ENCODE assay signal across 8 cellular contexts in genomic region chr5:10441992-10442435, GRCh38. TPM values are rescaled to one million over a fixed set of nuclear protein-coding genes. Genes with fewer than 3 reads are reported as not detected.
A peak's percentile ranks its signal among the peaks of the same experiment; 100 is the strongest.
DNase-seq lines count a peak whose midpoint lies in the region; ATAC-seq and TF ChIP-seq lines count a peak whose summit lies in the region.

No MANE protein-coding gene starts in this region.

- no peaks in the 10 kb centered on the region for H3K9me3 ChIP-seq in fibroblast of lung (ENCODE audit: control insufficient read depth, insufficient read depth, low read depth, low read length)

- peak overlapping the region; percentile 41 for H3K9ac ChIP-seq in fibroblast of lung (ENCODE audit: insufficient read depth, low read length)

- H4K20me1 ChIP-seq in fibroblast of lung (ENCODE audit: control insufficient read depth, extremely low read depth, insufficient read depth, low read length): no peaks in the 10 kb centered on the region

- no peak for DNase-seq in activated CD4-positive, alpha-beta T cell treated with anti-CD3 and anti-CD28 coated beads, Interleukin-2, amount 10 ng/mL, durations not matched to agents 24 days and 14 days
- no peak for DNase-seq in activated CD4-positive, alpha-beta T cell treated with anti-CD3 and anti-CD28 coated beads for 4 hours
- no peak for DNase-seq in RWPE1 (ENCODE audit: low spot score)
- DNase-seq in fibroblast of lung (ENCODE audit: low read depth in 2 of 2): no peak
- peak; percentile 83 for DNase-seq in osteocyte (ENCODE audit: extremely low spot score, unreplicated experiment)
- DNase-seq in activated gamma-delta T cell (lab: John Stamatoyannopoulos, UW): no peak
- no peak for DNase-seq in activated effector memory CD4-positive, alpha-beta T cell treated with Interleukin-2 at 50 U/mL for 16 hours

- CTCF ChIA-PET in RWPE1 (lab: Yijun Ruan, JAX): interaction anchor here (0.6 to 1.3 kb wide), 4 partner anchors 10 to 260 kb away, joined by 3 to 8 read pairs (median 4); no protein-coding TSS in a partner anchor

- H3K4me2 ChIP-seq in fibroblast of lung (ENCODE audit: extremely low read depth, insufficient read depth, low read length): peak overlapping the region; percentile 98

- H3K27ac ChIP-seq in RWPE1 (peak overlapping the region; percentile 72), fibroblast of lung (ENCODE audit: insufficient read depth, low read length) (peak overlapping the region; percentile 42)

- peak overlapping the region; percentile 43 to 71 (median 54) for H3K4me3 ChIP-seq in fibroblast of lung (replicated peaks in 1 of 4; ENCODE audit: control extremely low read depth in 1 of 4, insufficient read depth in 1 of 4, low read depth in 3 of 4, low read length in 4 of 4)

- H3K27me3 Mint-ChIP-seq in activated CD4-positive, alpha-beta T cell treated with anti-CD3 and anti-CD28 coated beads, Interleukin-2, amount 10 ng/mL, durations not matched to agents 24 days and 14 days: peaks cover 7% of the 10 kb centered on the region
- H3K27me3 Mint-ChIP-seq in osteocyte (ENCODE audit: unreplicated experiment): peaks cover 6% of the 10 kb centered on the region

- H3K4me3 Mint-ChIP-seq in activated CD4-positive, alpha-beta T cell treated with anti-CD3 and anti-CD28 coated beads, Interleukin-2, amount 10 ng/mL, durations not matched to agents 24 days and 14 days: peak overlapping the region; percentile 88
- peak overlapping the region; percentile 80 for H3K4me3 Mint-ChIP-seq in osteocyte (ENCODE audit: unreplicated experiment)

- H3K9me3 Mint-ChIP-seq in activated CD4-positive, alpha-beta T cell treated with anti-CD3 and anti-CD28 coated beads, Interleukin-2, amount 10 ng/mL, durations not matched to agents 24 days and 14 days: peaks cover 12% of the 10 kb centered on the region
- H3K9me3 Mint-ChIP-seq in osteocyte (ENCODE audit: unreplicated experiment): no peaks in the 10 kb centered on the region

- H2AFZ ChIP-seq in fibroblast of lung (ENCODE audit: low read length): peak overlapping the region; percentile 51

- intact Hi-C loops in activated CD4-positive, alpha-beta T cell treated with anti-CD3 and anti-CD28 coated beads, Interleukin-2, amount 10 ng/mL, durations not matched to agents 24 days and 14 days (cut with micrococcal nuclease): loop anchor here (1.0 to 5.0 kb wide), 5 partner anchors 89 to 320 kb away; partner anchors contain the start of genes DAP and MARCHF6

- POLR2A ChIA-PET in RWPE1 (lab: Yijun Ruan, JAX; ENCODE audit: low non-redundant PET): no interaction called here

- peak; percentile 52 for ATAC-seq in HG02798 (IDR thresholded peaks at IDR 0.05; ENCODE audit: poor library complexity, unreplicated experiment)

- H3K27me3 ChIP-seq in fibroblast of lung (ENCODE audit: control insufficient read depth, insufficient read depth, low read length): no peaks in the 10 kb centered on the region

- H3K4me1 ChIP-seq in fibroblast of lung (ENCODE audit: control insufficient read depth, extremely low read depth, insufficient read depth, low read length): peaks cover 6% of the 10 kb centered on the region

- no peaks in the 10 kb centered on the region for H3K79me2 ChIP-seq in fibroblast of lung (ENCODE audit: control insufficient read depth, insufficient read depth, low read length)

- peaks cover 31% of the 10 kb centered on the region for H3K36me3 Mint-ChIP-seq in activated CD4-positive, alpha-beta T cell treated with anti-CD3 and anti-CD28 coated beads, Interleukin-2, amount 10 ng/mL, durations not matched to agents 24 days and 14 days (ENCODE audit: low read depth)
- H3K36me3 Mint-ChIP-seq in osteocyte (ENCODE audit: unreplicated experiment): peaks cover 24% of the 10 kb centered on the region

- TF ChIP-seq CTCF in RWPE1 (conservative IDR thresholded peaks at IDR 0.05; ENCODE audit: low read depth) (no peak), fibroblast of lung (conservative IDR thresholded peaks at IDR 0.05 in 1 of 2, IDR thresholded peaks at IDR 0.05 in 1 of 2; ENCODE audit: low read depth in 1 of 2, low read length in 2 of 2) (no peak), osteocyte (IDR thresholded peaks at IDR 0.05) (no peak)

- no peak overlapping the region for H3K27ac Mint-ChIP-seq in activated CD4-positive, alpha-beta T cell treated with anti-CD3 and anti-CD28 coated beads, Interleukin-2, amount 10 ng/mL, durations not matched to agents 24 days and 14 days
- peak overlapping the region; percentile 68 for H3K27ac Mint-ChIP-seq in osteocyte (ENCODE audit: unreplicated experiment)

- H3K36me3 ChIP-seq in fibroblast of lung (ENCODE audit: control insufficient read depth, insufficient read depth, low read length): no peaks in the 10 kb centered on the region

- H3K4me1 Mint-ChIP-seq in activated CD4-positive, alpha-beta T cell treated with anti-CD3 and anti-CD28 coated beads, Interleukin-2, amount 10 ng/mL, durations not matched to agents 24 days and 14 days: peaks cover 36% of the 10 kb centered on the region
- peaks cover 16% of the 10 kb centered on the region for H3K4me1 Mint-ChIP-seq in osteocyte (ENCODE audit: unreplicated experiment)

RNA-seq across cellular contexts. Expression of gene ROPN1L, which starts 0.3 kb away (rescaled TPM):
- not detected in 2 replicates for total RNA-seq in activated CD4-positive, alpha-beta T cell treated with anti-CD3 and anti-CD28 coated beads, Interleukin-2, amount 10 ng/mL, durations not matched to agents 24 days and 14 days
- total RNA-seq in fibroblast of lung (0.17 and 0.26 TPM in 2 replicates), osteocyte (not detected in 2 replicates)
- 0.26 and 0.50 TPM in 2 replicates for polyA plus RNA-seq in fibroblast of lung
- 0.33 and 0.55 TPM in 2 replicates for polyA plus RNA-seq in fibroblast of lung (2012)
- not detected in 2 replicates for polyA minus RNA-seq in fibroblast of lung (ENCODE audit: low replicate concordance)
